7 cellular contexts compared by ENCODE assay signal in genomic region chr10:110005716-110006115, GRCh38. TPM values are rescaled to one million over a fixed set of nuclear protein-coding genes. Genes with fewer than 3 reads are reported as not detected.
A peak's percentile ranks its signal among the peaks of the same experiment; 100 is the strongest.
DNase-seq lines count a peak whose midpoint lies in the region; TF ChIP-seq lines count a peak whose summit lies in the region.

No MANE protein-coding gene starts in this region.

- WGBS in sigmoid colon, 2 donors, result 12 to 47% methylated on average over 8 of the region's 8 CpGs

- H3K4me1 ChIP-seq in HEK293 (ENCODE audit: control insufficient read depth, insufficient read depth, low read length), result peaks cover 46% of the 10 kb centered on the region
- H3K4me1 ChIP-seq in sigmoid colon, result peaks cover 0 to 41% (median 28%) of the 10 kb centered on the region in 4 donors

- no peaks in the 10 kb centered on the region for H3K36me3 ChIP-seq in HEK293 (ENCODE audit: control insufficient read depth in 2 of 2, insufficient read depth in 1 of 2, low read length in 2 of 2)
- H3K36me3 ChIP-seq in sigmoid colon, result no peaks in the 10 kb centered on the region

- CTCF ChIA-PET in HEK293 (lab: Yijun Ruan, JAX), result interaction anchor here (0.6 to 1.4 kb wide), 4 partner anchors 21 to 125 kb away, joined by 3 read pairs; no protein-coding TSS in a partner anchor

- H3K27me3 ChIP-seq in sigmoid colon, result no peaks in the 10 kb centered on the region

- H3K27ac ChIP-seq in HEK293 (ENCODE audit: extremely low read depth, low read depth, low read length) (peak overlapping the region; percentile 98), VCaP (peak overlapping the region; percentile 84), sigmoid colon (peak overlapping the region; percentile 90 to 95 (median 91))

- TF ChIP-seq EP300 in sigmoid colon (IDR thresholded peaks at IDR 0.05), result no peak

- H3K9me3 ChIP-seq in HEK293 (ENCODE audit: control insufficient read depth, insufficient read depth, low read depth, low read length) (no peaks in the 10 kb centered on the region), sigmoid colon (no peaks in the 10 kb centered on the region)

- TF ChIP-seq CTCF in HEK293 (tag by site-specific recombination; IDR thresholded peaks at IDR 0.05), result no peak
- no peak for TF ChIP-seq CTCF in VCaP (conservative IDR thresholded peaks at IDR 0.05)
- no peak for TF ChIP-seq CTCF in sigmoid colon (IDR thresholded peaks at IDR 0.05)

- peak; percentile 52 for DNase-seq in hepatic stellate cell (ENCODE audit: low spot score)
- DNase-seq in sigmoid colon, result peak; percentile 70
- no peak for DNase-seq in AML-193 (lab: John Stamatoyannopoulos, UW)
- no peak for DNase-seq in mesenteric fat pad (ENCODE audit: low spot score)
- no peak for DNase-seq in NCI-H1092 (lab: John Stamatoyannopoulos, UW)

- H3K4me3 ChIP-seq in HEK293 (ENCODE audit: low read depth, low read length), result no peak overlapping the region; the same call in 1 of the 2 replicates
- H3K4me3 ChIP-seq in sigmoid colon, result peak overlapping the region; percentile 10 to 98 (median 88)

- intact Hi-C loops in sigmoid colon (cut with DNase I), result loop anchor here (2.0 to 5.0 kb wide), 3 partner anchors 121 to 267 kb away; partner anchors contain the start of gene MXI1

- POLR2A ChIA-PET in HEK293 (lab: Yijun Ruan, JAX), result interaction anchor here (1.0 kb wide), 1 partner anchor 49 kb away, joined by 3 read pairs; no protein-coding TSS in a partner anchor

- TF ChIP-seq POLR2A in sigmoid colon (IDR thresholded peaks at IDR 0.05), result peak in 1 of 2 donors; percentile 42

TF ChIP-seq in HEK293, 187 proteins besides CTCF, POLR2A, EP300 and RAD21 (continues in another document):
- TF ChIP-seq ZNF701 (tag by site-specific recombination; IDR thresholded peaks at IDR 0.05) (no peak), ZNF600 (tag by site-specific recombination; IDR thresholded peaks at IDR 0.05) (peak; percentile 49; the same call in 1 of the 2 replicates), FEZF1 (tag by site-specific recombination; IDR thresholded peaks at IDR 0.05) (no peak), ZNF10 (tag by site-specific recombination; IDR thresholded peaks at IDR 0.05) (peak; percentile 25; the same call in 1 of the 2 replicates), PRDM2 (tag by site-specific recombination; IDR thresholded peaks at IDR 0.05; ENCODE audit: borderline replicate concordance) (no peak), ZNF19 (tag by site-specific recombination; IDR thresholded peaks at IDR 0.05; ENCODE audit: low read depth) (no peak), GLIS1 (tag by site-specific recombination; IDR thresholded peaks at IDR 0.05) (peak; percentile 42), ZNF174 (tag by site-specific recombination; IDR thresholded peaks at IDR 0.05) (no peak), KLF10 (tag by site-specific recombination; IDR thresholded peaks at IDR 0.05) (no peak), ZBTB21 (tag by site-specific recombination; IDR thresholded peaks at IDR 0.05) (no peak), ZNF394 (tag by site-specific recombination; IDR thresholded peaks at IDR 0.05; ENCODE audit: borderline replicate concordance) (peak; percentile 74; the same call in 1 of the 2 replicates), SCRT2 (tag by site-specific recombination; IDR thresholded peaks at IDR 0.05) (no peak), PRDM6 (tag by site-specific recombination; IDR thresholded peaks at IDR 0.05) (peak; percentile 76), ZEB2 (tag by site-specific recombination; IDR thresholded peaks at IDR 0.05) (peak; percentile 44; the same call in 1 of the 2 replicates), ZNF26 (tag by site-specific recombination; IDR thresholded peaks at IDR 0.05) (no peak), ZNF423 (tag by site-specific recombination; IDR thresholded peaks at IDR 0.05) (no peak), ZNF426 (tag by site-specific recombination; IDR thresholded peaks at IDR 0.05) (no peak), EGR2 (tag by site-specific recombination; IDR thresholded peaks at IDR 0.05; ENCODE audit: low read depth) (0 out of 2 replicates have a peak, but pooled peaks have one; percentile 8), ZNF777 (tag by site-specific recombination; IDR thresholded peaks at IDR 0.05; ENCODE audit: borderline replicate concordance) (no peak), ZNF202 (tag by site-specific recombination; IDR thresholded peaks at IDR 0.05; ENCODE audit: borderline replicate concordance) (no peak)

RNA-seq across cellular contexts. Expression of gene ADD3, which starts 2.1 kb away (rescaled TPM):
- total RNA-seq in sigmoid colon (100 to 1,000 TPM in 2 of 4 donors, 10 to 100 TPM in 2; 29.6 to 145 (median 98.3) TPM), mesenteric fat pad (89.6 TPM)
- polyA plus RNA-seq in sigmoid colon, result 100 to 1,000 TPM in 1 of 3 donors, 10 to 100 TPM in 2; 45.8 to 106 (median 63.1) TPM

Comparison
In these comparisons a context has a peak if more than half of its experiments do, and no peak if none do; other contexts are left out.
1. DNase-seq: peak in hepatic stellate cell (single experiment) and sigmoid colon (single experiment); none in AML-193 (0 of 2), mesenteric fat pad (single experiment) and NCI-H1092 (single experiment).
2. Peak in every context shown above with its lines, with median percentiles within 50 percentile points of each other: H3K27ac ChIP-seq.